8 cellular contexts compared by ENCODE assay signal in the genomic region with DNA sequence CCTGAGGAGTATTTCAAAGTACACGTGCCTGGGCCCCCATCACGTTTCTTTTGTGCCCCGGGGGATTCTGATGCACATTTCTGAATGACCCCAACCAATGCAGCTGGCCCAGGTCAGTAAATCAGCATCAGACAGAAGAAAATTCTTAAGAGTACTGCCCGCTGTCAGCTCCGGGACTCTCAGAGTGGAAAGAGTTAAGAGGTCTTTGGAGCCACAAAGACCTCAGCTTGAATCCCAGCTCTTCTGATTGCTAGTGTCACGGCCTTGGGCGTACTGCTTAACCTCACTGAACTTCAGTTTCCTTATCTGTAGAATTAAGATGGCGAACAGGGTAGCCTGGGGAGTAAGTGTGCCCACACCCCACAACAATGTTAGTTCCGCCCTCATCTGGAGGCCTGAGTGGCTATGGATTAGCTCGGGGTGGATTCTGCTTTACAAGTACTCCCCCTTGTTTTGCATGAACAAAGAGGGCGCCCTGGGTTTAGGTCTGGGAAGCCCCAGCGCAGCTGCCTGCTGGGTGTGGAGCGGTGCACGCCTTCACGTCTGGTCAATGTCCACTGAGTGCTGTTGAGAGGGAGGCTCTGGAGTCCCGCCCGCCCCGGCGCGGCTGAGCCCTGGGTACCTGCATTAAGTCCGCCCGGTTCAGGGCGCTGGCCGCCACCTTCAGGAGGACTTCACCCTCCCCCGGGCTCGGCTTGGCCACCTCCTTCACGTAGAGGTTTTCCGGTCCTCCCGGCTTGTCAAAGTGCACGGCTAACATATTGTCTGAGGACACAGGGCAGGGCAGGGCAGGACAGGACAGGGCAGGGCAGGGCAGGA. TPM values are rescaled to one million over a fixed set of nuclear protein-coding genes. Genes with fewer than 3 reads are reported as not detected.
A peak's percentile ranks its signal among the peaks of the same experiment; 100 is the strongest.
DNase-seq lines count a peak whose midpoint lies in the region; ATAC-seq and TF ChIP-seq lines count a peak whose summit lies in the region.

No MANE protein-coding gene starts in this region.

- H3K9ac ChIP-seq in BLaER1 (peak overlapping the region; percentile 81), muscle layer of colon (ENCODE audit: low read length) (peak overlapping the region; percentile 70)

- H3K9me3 ChIP-seq in BLaER1 = no peaks in the 10 kb centered on the region
- no peaks in the 10 kb centered on the region for H3K9me3 ChIP-seq in muscle layer of colon (ENCODE audit: low read length)
- no peaks in the 10 kb centered on the region for H3K9me3 ChIP-seq in vagina

- no peak for TF ChIP-seq POLR2A in vagina (IDR thresholded peaks at IDR 0.05)

- H3K4me1 ChIP-seq in BLaER1 = peaks cover 18% of the 10 kb centered on the region
- H3K4me1 ChIP-seq in muscle layer of colon (ENCODE audit: insufficient read depth, low read length) = peaks cover 16% of the 10 kb centered on the region
- peaks cover 12% of the 10 kb centered on the region for H3K4me1 ChIP-seq in vagina

- intact Hi-C loops in vagina (cut with DNase I) = loop anchor here (2.0 kb wide), 1 partner anchor 155 kb away; no protein-coding TSS in a partner anchor

- H3K27ac ChIP-seq in BLaER1 = peak overlapping the region; percentile 69
- H3K27ac ChIP-seq in muscle layer of colon (ENCODE audit: low read depth, low read length) = peak overlapping the region; percentile 99
- H3K27ac ChIP-seq in vagina = peak overlapping the region; percentile 94

- H3K4me3 ChIP-seq in BLaER1 = peak overlapping the region; percentile 73
- H3K4me3 ChIP-seq in epithelial cell of esophagus (ENCODE audit: low read length) = peak overlapping the region; percentile 76
- H3K4me3 ChIP-seq in muscle layer of colon (ENCODE audit: low read depth in 1 of 2, low read length in 2 of 2) = peak overlapping the region; percentile 74 to 96
- peak overlapping the region; percentile 53 to 64 for H3K4me3 ChIP-seq in vagina

- DNase-seq in NCI-H1436 treated with DMSO at 0.1 percent for 48 hours (lab: John Stamatoyannopoulos, UW) (peak; percentile 22), T-helper 22 cell (ENCODE audit: low read depth) (peak; percentile 19), epithelial cell of esophagus (ENCODE audit: low read depth) (peak; percentile 83), vagina (ENCODE audit: extremely low spot score in 2 of 2) (peak in 1 of 2 donors; percentile 93)

- H3K27me3 ChIP-seq in BLaER1 (no peaks in the 10 kb centered on the region), muscle layer of colon (ENCODE audit: control insufficient read depth in 1 of 2, insufficient read depth in 2 of 2, low read length in 2 of 2) (no peaks in the 10 kb centered on the region), vagina (no peaks in the 10 kb centered on the region)

- no peaks in the 10 kb centered on the region for H4K20me1 ChIP-seq in BLaER1

- H3K36me3 ChIP-seq in BLaER1 = peaks cover 48% of the 10 kb centered on the region
- peaks cover 28% of the 10 kb centered on the region for H3K36me3 ChIP-seq in muscle layer of colon (ENCODE audit: insufficient read depth, low read length)
- peaks cover 0 to 18% of the 10 kb centered on the region in 2 donors for H3K36me3 ChIP-seq in vagina

- peak overlapping the region; percentile 92 for H3K4me2 ChIP-seq in BLaER1

- peak; percentile 82 for ATAC-seq in GM18511 (IDR thresholded peaks at IDR 0.05; ENCODE audit: unreplicated experiment)
- peak; percentile 79 for ATAC-seq in HG02885 (IDR thresholded peaks at IDR 0.05; ENCODE audit: poor library complexity, unreplicated experiment)

- TF ChIP-seq CTCF in epithelial cell of esophagus (IDR thresholded peaks at IDR 0.05; ENCODE audit: insufficient read depth, low read depth, low read length, missing control alignments) = peak; percentile 8
- no peak for TF ChIP-seq CTCF in vagina (IDR thresholded peaks at IDR 0.05)

RNA-seq across cellular contexts. Expression of gene TP53I3, which starts 0.9 kb away (rescaled TPM):
- total RNA-seq in vagina = 31.9 TPM

RNA-seq across cellular contexts. Expression of gene SF3B6, which starts 7.7 kb away (rescaled TPM):
- total RNA-seq in vagina = 82.3 TPM

RNA-seq across cellular contexts. Expression of gene FKBP1B, which starts 34.2 kb away (rescaled TPM):
- 14.2 TPM for total RNA-seq in vagina

RNA-seq across cellular contexts. Expression of gene WDCP, which starts 36.6 kb away (rescaled TPM):
- total RNA-seq in vagina = 5.2 TPM

RNA-seq across cellular contexts. Expression of gene PFN4, which starts 39.4 kb away (rescaled TPM):
- total RNA-seq in vagina = not detected
